15 cellular contexts compared by ENCODE assay signal in the genomic region with DNA sequence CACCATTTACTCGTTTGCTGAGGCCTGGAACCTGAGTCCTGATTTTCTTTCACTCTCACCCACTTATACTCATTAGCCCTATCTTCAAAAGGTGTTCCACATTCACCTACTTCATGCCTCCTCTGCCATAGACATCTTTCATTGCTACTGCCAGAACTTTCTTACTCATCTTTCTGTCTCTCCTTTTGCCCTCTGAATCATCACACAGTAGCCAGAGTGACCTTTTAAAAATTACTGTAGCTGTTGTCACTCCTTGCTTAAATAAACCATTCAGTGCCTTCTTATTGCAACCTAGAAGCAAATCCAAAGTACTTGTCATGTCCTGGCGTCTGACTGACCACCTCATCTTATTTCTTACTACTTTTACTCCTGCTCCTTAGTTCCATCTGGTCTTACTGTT. TPM values are rescaled to one million over a fixed set of nuclear protein-coding genes. Genes with fewer than 3 reads are reported as not detected.
DNase-seq lines count a peak whose midpoint lies in the region; ATAC-seq, FAIRE-seq and TF ChIP-seq lines count a peak whose summit lies in the region.
"Had no signal": no experiment of that assay in that cellular context is flagged by ENCODE, and none has a peak within 500 bp of the region (broad histone marks: within the 10 kb centered on the region; RNA-seq: fewer than 3 reads in every experiment).

No MANE protein-coding gene starts in this region.

- in situ Hi-C loops in HepG2 (cut with HindIII; ENCODE audit: extremely low pct_ligation_motif_present, low pct_unique_long_range_greater_than_20kb): no loop called here

- CTCF ChIA-PET in HepG2 (lab: Yijun Ruan, JAX; ENCODE audit: low intra/inter-chr PET ratio, low total read pairs): no interaction called here
- CTCF ChIA-PET in CD8-positive, alpha-beta memory T cell (lab: Charles Lee): no interaction called here

- H3K27me3 Mint-ChIP-seq in T-helper 17 cell: no peaks in the 10 kb centered on the region
- H3K27me3 Mint-ChIP-seq in CD8-positive, alpha-beta memory T cell: no peaks in the 10 kb centered on the region

- FAIRE-seq in HepG2 (lab: Jason Lieb, UNC) (no peak), urothelium cell line (lab: Jason Lieb, UNC) (peak; percentile 44)

- peaks cover 32% of the 10 kb centered on the region for H3K4me1 Mint-ChIP-seq in T-helper 17 cell
- H3K4me1 Mint-ChIP-seq in CD8-positive, alpha-beta memory T cell: peaks cover 15 to 32% (median 22%) of the 10 kb centered on the region in 3 donors

- TF ChIP-seq POLR2A in HepG2 (IDR thresholded peaks at IDR 0.05; ENCODE audit: insufficient read depth in 1 of 2, low read depth in 2 of 2, low read length in 2 of 2): no peak

- no peaks in the 10 kb centered on the region for H3K27me3 ChIP-seq in liver (ENCODE audit: control insufficient read depth in 4 of 4, insufficient read depth in 4 of 4, low read length in 3 of 4)
- H3K27me3 ChIP-seq in HepG2 (ENCODE audit: control insufficient read depth in 1 of 2, insufficient read depth in 2 of 2, low read length in 2 of 2): no peaks in the 10 kb centered on the region
- H3K27me3 ChIP-seq in CD8-positive, alpha-beta memory T cell (ENCODE audit: insufficient read depth, low read length, poor library complexity, severe bottlenecking): no peaks in the 10 kb centered on the region
- H3K27me3 ChIP-seq: gastroesophageal sphincter, Peyer's patch, testis had no signal

- H3K36me3 ChIP-seq in liver (ENCODE audit: control insufficient read depth in 4 of 4, insufficient read depth in 3 of 4, low read depth in 1 of 4, low read length in 3 of 4) (peaks cover 0 to 7% (median 2%) of the 10 kb centered on the region in 4 donors), HepG2 (replicated peaks in 1 of 2; ENCODE audit: control insufficient read depth in 1 of 2, insufficient read depth in 2 of 2, low read length in 2 of 2) (peaks cover 4 to 57% of the 10 kb centered on the region in 2 experiments; a peak in 4 of 5 replicates)
- H3K36me3 ChIP-seq in CD8-positive, alpha-beta memory T cell (ENCODE audit: insufficient read depth, low read length): peaks cover 9% of the 10 kb centered on the region

- no peak for TF ChIP-seq EP300 in HepG2 (IDR thresholded peaks at IDR 0.05; ENCODE audit: low read depth in 2 of 2, low read length in 2 of 2)
- TF ChIP-seq EP300 in HepG2 (CRISPR knock-in tag; IDR thresholded peaks at IDR 0.05; ENCODE audit: borderline replicate concordance): no peak

- H2AFZ ChIP-seq in HepG2 (ENCODE audit: low read length): no peak overlapping the region
- H2AFZ ChIP-seq: parathyroid adenoma had no signal

- no peaks in the 10 kb centered on the region; the same call in 1 of the 2 replicates for H4K20me1 ChIP-seq in HepG2 (ENCODE audit: insufficient read depth, low read length)

- H3K4me3 Mint-ChIP-seq in T-helper 17 cell: no peak overlapping the region
- no peak overlapping the region for H3K4me3 Mint-ChIP-seq in CD8-positive, alpha-beta memory T cell

- peaks cover 2 to 16% (median 9%) of the 10 kb centered on the region in 4 donors for H3K4me1 ChIP-seq in liver (ENCODE audit: control insufficient read depth in 4 of 4, insufficient read depth in 4 of 4, low read length in 3 of 4)
- H3K4me1 ChIP-seq in HepG2 (ENCODE audit: insufficient read depth, low read length): peaks cover 26% of the 10 kb centered on the region
- no peaks in the 10 kb centered on the region for H3K4me1 ChIP-seq in CD8-positive, alpha-beta memory T cell (ENCODE audit: insufficient read depth, low read length)

- intact Hi-C loops in HepG2 (cut with micrococcal nuclease; ENCODE audit: unreplicated experiment): no loop called here

- DNase-seq in HepG2 (ENCODE audit: low spot score) (no peak), T-helper 17 cell (no peak), foreskin melanocyte (peak; percentile 9), urothelium cell line (ENCODE audit: low spot score) (peak; percentile 14), NCI-H69 (lab: John Stamatoyannopoulos, UW) (no peak), NCI-H1048 (lab: John Stamatoyannopoulos, UW) (no peak)
- no peak for DNase-seq in CD8-positive, alpha-beta memory T cell
- DNase-seq: activated T-cell treated with anti-CD3 and anti-CD28 coated beads, Interleukin-2, amount 50 U/mL, for 1 hour; C1 segment of cervical spinal cord; Karpas-422; Peyer's patch; testis had no signal

- TF ChIP-seq CTCF in liver (IDR thresholded peaks at IDR 0.05; ENCODE audit: low read depth, low read length, missing input control) (no peak), HepG2 (CRISPR knock-in tag; IDR thresholded peaks at IDR 0.05) (no peak)

- no peak overlapping the region for H3K4me2 ChIP-seq in HepG2 (ENCODE audit: low read depth, low read length)

- POLR2A ChIA-PET in HepG2 (lab: Yijun Ruan, JAX): no interaction called here
- POLR2A ChIA-PET in CD8-positive, alpha-beta memory T cell (lab: Charles Lee): no interaction called here

- peak overlapping the region; percentile 36 to 92 for H3K27ac ChIP-seq in liver (ENCODE audit: low read depth in 1 of 2, low read length in 2 of 2)
- no peak overlapping the region for H3K27ac ChIP-seq in HepG2 (ENCODE audit: extremely low read length, insufficient read depth, low read length)
- no peak overlapping the region for H3K27ac ChIP-seq in CD8-positive, alpha-beta memory T cell (ENCODE audit: low read depth, low read length)
- H3K27ac ChIP-seq: gastroesophageal sphincter, Peyer's patch, testis had no signal

- no TSS peak for BruUV-seq in HepG2 (replicated peaks; lab: Mats Ljungman, UMichigan)

- peak overlapping the region; percentile 70 for H3K27ac Mint-ChIP-seq in T-helper 17 cell
- peak overlapping the region in 3 of 8 donors; percentile 15 to 41 (median 23) for H3K27ac Mint-ChIP-seq in CD8-positive, alpha-beta memory T cell

- peaks cover 10% of the 10 kb centered on the region for H3K79me2 ChIP-seq in HepG2 (ENCODE audit: insufficient read depth, low read length)
- H3K79me2 ChIP-seq: parathyroid adenoma had no signal

- ATAC-seq in HepG2 (no peak), T-helper 17 cell (no peak)

- no peak for TF ChIP-seq RAD21 in liver (IDR thresholded peaks at IDR 0.05)
- TF ChIP-seq RAD21 in HepG2 (CRISPR knock-in tag; IDR thresholded peaks at IDR 0.05): no peak

- no peak overlapping the region for H3K9ac ChIP-seq in liver (ENCODE audit: low read depth in 1 of 2, low read length in 2 of 2)
- no peak overlapping the region for H3K9ac ChIP-seq in HepG2 (ENCODE audit: insufficient read depth, low read depth, low read length)
- H3K9ac ChIP-seq: parathyroid adenoma had no signal

- H3K4me3 ChIP-seq in liver (ENCODE audit: low read depth in 1 of 3, low read length in 3 of 3): no peak overlapping the region
- H3K4me3 ChIP-seq in HepG2 (replicated peaks in 1 of 3; ENCODE audit: insufficient read depth in 1 of 3, low read depth in 2 of 3, low read length in 3 of 3): no peak overlapping the region
- H3K4me3 ChIP-seq in CD8-positive, alpha-beta memory T cell (ENCODE audit: low read length): no peak overlapping the region
- H3K4me3 ChIP-seq: gastroesophageal sphincter, Peyer's patch, testis had no signal

- no peaks in the 10 kb centered on the region for H3K9me3 Mint-ChIP-seq in CD8-positive, alpha-beta memory T cell

- peaks cover 15% of the 10 kb centered on the region for H3K36me3 Mint-ChIP-seq in T-helper 17 cell (ENCODE audit: low read depth)
- peaks cover 3 to 71% (median 31%) of the 10 kb centered on the region in 3 donors for H3K36me3 Mint-ChIP-seq in CD8-positive, alpha-beta memory T cell

- 93% methylated on average over 2 of the region's 2 CpGs for WGBS in liver
- WGBS in HepG2 (ENCODE audit: low lambda C conversion rate): 96% methylated on average over 2 of the region's 2 CpGs

- H3K9me3 ChIP-seq in liver (ENCODE audit: control insufficient read depth in 4 of 4, low read length in 3 of 4): no peaks in the 10 kb centered on the region
- no peaks in the 10 kb centered on the region for H3K9me3 ChIP-seq in HepG2 (ENCODE audit: low read length)
- no peaks in the 10 kb centered on the region for H3K9me3 ChIP-seq in T-helper 17 cell (ENCODE audit: control insufficient read depth, low read length, poor library complexity, severe bottlenecking)
- H3K9me3 ChIP-seq in CD8-positive, alpha-beta memory T cell (ENCODE audit: low read length): no peaks in the 10 kb centered on the region
- H3K9me3 ChIP-seq: gastroesophageal sphincter, Peyer's patch, testis had no signal

TF ChIP-seq in liver, 16 proteins besides CTCF, POLR2A, EP300 and RAD21 (continues in another document):
- no peak for TF ChIP-seq FOXA2 (IDR thresholded peaks at IDR 0.05)

TF ChIP-seq in HepG2, 621 proteins besides CTCF, POLR2A, EP300 and RAD21 (continues in another document):
- TF ChIP-seq RFX1 (IDR thresholded peaks at IDR 0.05): no peak
- no peak for TF ChIP-seq HOXA9 (CRISPR knock-in tag; IDR thresholded peaks at IDR 0.05; ENCODE audit: borderline replicate concordance)
- TF ChIP-seq KAT2B (IDR thresholded peaks at IDR 0.05; ENCODE audit: borderline replicate concordance, low read depth, low read length): no peak
- no peak for TF ChIP-seq NFATC3 (CRISPR knock-in tag; IDR thresholded peaks at IDR 0.05)

RNA-seq across cellular contexts. Expression of gene ATXN10, which starts 38.2 kb away (rescaled TPM):
- 100 to 1,000 TPM in 1 of 2 donors, 10 to 100 TPM in 1; 66.6 to 100 TPM for total RNA-seq in liver
- polyA plus RNA-seq in liver: 10 to 100 TPM; 34.9 to 72.9 TPM
- total RNA-seq in HepG2 (2016; rRNA removed; fragmentation: Illumina TruSeq; extraction: Trizol): 60.1 and 136 TPM in 2 replicates
- total RNA-seq in HepG2 (2016; cell fraction: cytosol; rRNA removed; fragmentation: Illumina TruSeq; extraction: Trizol; ENCODE audit: low read depth): 427 and 465 TPM in 2 replicates
- 62.2 and 127 TPM in 2 replicates for total RNA-seq in HepG2 (2016; cell fraction: insoluble cytoplasmic fraction; rRNA removed; fragmentation: Illumina TruSeq; extraction: Trizol)
- total RNA-seq in HepG2 (2016; cell fraction: membrane; rRNA removed; fragmentation: Illumina TruSeq; extraction: Trizol): 131 and 135 TPM in 2 replicates
- total RNA-seq in HepG2 (2016; cell fraction: nucleus; rRNA removed; fragmentation: Illumina TruSeq; extraction: Trizol): 67.8 and 78.6 TPM in 2 replicates
- 162 and 194 TPM in 2 replicates for polyA plus RNA-seq in HepG2 (2011; rRNA removed)
- polyA plus RNA-seq in HepG2 (2011; cell fraction: cytosol; rRNA removed): 81.2 and 134 TPM in 2 replicates
- 23.1 and 30.4 TPM in 2 replicates for polyA plus RNA-seq in HepG2 (2011; cell fraction: nucleus; rRNA removed)
- polyA plus RNA-seq in HepG2 (2012): 126 and 155 TPM in 2 replicates
- 16.3 and 18.9 TPM in 2 replicates for polyA plus RNA-seq in HepG2 (2016; cell fraction: cytosol; fragmentation: Illumina TruSeq; extraction: Trizol; ENCODE audit: low read depth)
- 227 and 248 TPM in 2 replicates for polyA plus RNA-seq in HepG2 (2016; cell fraction: insoluble cytoplasmic fraction; fragmentation: Illumina TruSeq; extraction: Trizol; ENCODE audit: low read depth)
- polyA plus RNA-seq in HepG2 (2016; cell fraction: membrane; fragmentation: Illumina TruSeq; extraction: Trizol; ENCODE audit: low read depth): 22.8 and 26.0 TPM in 2 replicates
- polyA plus RNA-seq in HepG2 (2016; cell fraction: nucleus; fragmentation: Illumina TruSeq; extraction: Trizol; ENCODE audit: insufficient read depth, low read depth): 96.5 and 111 TPM in 2 replicates
- polyA minus RNA-seq in HepG2 (2011; rRNA and poly(A)+ RNA removed; ENCODE audit: low replicate concordance): 126 and 271 TPM in 2 replicates
- polyA minus RNA-seq in HepG2 (2011; cell fraction: cytosol; rRNA and poly(A)+ RNA removed): 105 and 118 TPM in 2 replicates
- polyA minus RNA-seq in HepG2 (2011; cell fraction: nucleus; rRNA and poly(A)+ RNA removed): 95.1 and 136 TPM in 2 replicates
- total RNA-seq in T-helper 17 cell: 10 to 100 TPM; 52.9 to 55.7 TPM
- 100 to 1,000 TPM; 122 to 123 TPM for total RNA-seq in CD8-positive, alpha-beta memory T cell
- 95.7 TPM for polyA plus RNA-seq in CD8-positive, alpha-beta memory T cell

Comparison
In these comparisons a context has a peak if more than half of its experiments do, and no peak if none do; other contexts are left out.
1. H3K27ac ChIP-seq: peak in liver (2 of 2); none in HepG2 (single experiment) and CD8-positive, alpha-beta memory T cell (single experiment).
2. DNase-seq: peak in foreskin melanocyte (single experiment) and urothelium cell line (single experiment); none in HepG2 (single experiment), T-helper 17 cell (0 of 3), CD8-positive, alpha-beta memory T cell (0 of 5), NCI-H69 (single experiment) and NCI-H1048 (single experiment).